In genomic region chr13:109778102-109778542, GRCh38 we compare ENCODE assay signal across 1 cellular context.
A peak's percentile ranks its signal among the peaks of the same experiment; 100 is the strongest.
TF ChIP-seq lines count a peak whose summit lies in the region.

No MANE protein-coding gene starts in this region.

TF ChIP-seq in SK-N-SH, 30 proteins besides CTCF, POLR2A, EP300 and RAD21 (continued from another document):
- TF ChIP-seq REST (IDR thresholded peaks at IDR 0.05; ENCODE audit: low read depth, low read length) (no peak), ELF1 (IDR thresholded peaks at IDR 0.05) (peak; percentile 34; the same call in 1 of the 2 replicates), JUND (IDR thresholded peaks at IDR 0.05) (peak; percentile 26), RFX5 (IDR thresholded peaks at IDR 0.05; ENCODE audit: low read length) (no peak), GABPA (IDR thresholded peaks at IDR 0.05; ENCODE audit: low read depth) (no peak), SIN3A (IDR thresholded peaks at IDR 0.05; ENCODE audit: borderline replicate concordance, low read depth, low read length) (no peak), ZBTB33 (IDR thresholded peaks at IDR 0.05; ENCODE audit: borderline replicate concordance, low read depth) (no peak), GATA2 (CRISPR knock-in tag; IDR thresholded peaks at IDR 0.05) (no peak), CHD2 (IDR thresholded peaks at IDR 0.05; ENCODE audit: low read length, partially characterized antibody) (no peak), TCF12 (IDR thresholded peaks at IDR 0.05) (peak; percentile 24), FOXM1 (IDR thresholded peaks at IDR 0.05; ENCODE audit: low read depth) (no peak), POLR2AphosphoS5 (IDR thresholded peaks at IDR 0.05; ENCODE audit: low read depth, low read length) (no peak)
